In the genomic region with DNA sequence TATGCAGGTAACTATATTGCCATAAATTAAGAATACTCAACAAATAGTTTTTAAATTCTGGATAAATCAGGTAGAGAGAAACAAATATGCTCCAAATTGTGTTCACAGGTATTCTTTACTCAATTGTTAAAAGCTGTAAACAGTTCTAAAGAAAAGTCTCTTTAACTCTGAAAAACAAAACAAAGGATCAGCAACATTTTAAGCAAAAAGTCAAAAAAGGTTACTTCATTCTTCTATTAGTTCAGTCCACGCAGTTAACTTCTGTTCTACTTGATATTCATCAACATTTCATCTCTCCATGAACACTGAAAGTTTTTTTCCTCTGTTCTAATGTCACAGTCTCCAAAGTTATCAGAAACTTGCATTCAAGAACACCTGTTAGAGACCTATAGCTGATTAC, we compare ENCODE assay signal across 28 cellular contexts.
"Had no signal": no experiment of that assay in that cellular context is flagged by ENCODE, and none has a peak within 500 bp of the region (broad histone marks: within the 10 kb centered on the region; RNA-seq: fewer than 3 reads in every experiment).

No MANE protein-coding gene starts in this region.

- H3K4me1 ChIP-seq: neural progenitor cell, parathyroid adenoma, psoas muscle, right lobe of liver, tibial nerve, upper lobe of left lung, vagina had no signal

- H3K27me3 Mint-ChIP-seq: progenitor cell of endocrine pancreas had no signal

- H3K27me3 ChIP-seq: neural progenitor cell, ovary, right lobe of liver, sigmoid colon, stomach, thyroid gland, tibial nerve, upper lobe of left lung, vagina had no signal

- H3K79me2 ChIP-seq: parathyroid adenoma had no signal

- H2AFZ ChIP-seq: neural progenitor cell, parathyroid adenoma had no signal

- H3K4me3 Mint-ChIP-seq: natural killer cell; nephron; neural progenitor cell; stimulated activated effector memory CD8-positive, alpha-beta T cell treated with anti-CD3 and anti-CD28 coated beads, Interleukin-12 subunit alpha, Interleukin-12 subunit beta, amount 100 ng/mL, for 72 hours; stimulated activated naive B cell treated with anti-CD40 and anti-IgM and Interleukin-4, amounts not matched to agents 10 μg/mL and 1 μg/mL and 100 μg/mL, for 72 hours; stimulated activated naive CD8-positive, alpha-beta T cell treated with anti-CD3 and anti-CD28 coated beads, Interleukin-15, Interleukin-2, amounts not matched to agents 100 ng/mL and 50 ng/mL, for 24 hours had no signal

- H3K36me3 Mint-ChIP-seq: natural killer cell; stimulated activated effector memory CD8-positive, alpha-beta T cell treated with anti-CD3 and anti-CD28 coated beads, Interleukin-12 subunit alpha, Interleukin-12 subunit beta, amount 100 ng/mL, for 72 hours had no signal

- H3K4me2 ChIP-seq: neural progenitor cell had no signal

- DNase-seq: natural killer cell; occipital lobe; ovary; posterior cingulate gyrus; psoas muscle; right cardiac atrium; right lobe of liver; sigmoid colon; small intestine; stimulated activated CD4-positive, alpha-beta T cell treated with anti-CD3 and anti-CD28 coated beads, Interleukin-15, amount 100 ng/mL, for 24 hours; stimulated activated CD4-positive, alpha-beta T cell treated with anti-CD3 and anti-CD28 coated beads, Interleukin-2, amount 100 ng/mL, for 24 hours; stimulated activated CD4-positive, alpha-beta T cell treated with anti-CD3 and anti-CD28 coated beads, Interleukin-2, amount 100 ng/mL, for 48 hours; stimulated activated CD4-positive, alpha-beta T cell treated with anti-CD3 and anti-CD28 coated beads, Interleukin-4, amount 100 ng/mL, for 24 hours; stimulated activated naive B cell treated with anti-CD40 and anti-IgM and Interleukin-4, amounts not matched to agents 10 μg/mL and 1 μg/mL and 100 μg/mL, for 72 hours; stimulated activated naive CD4-positive, alpha-beta T cell treated with Interleukin-2 at 50 U/mL for 16 hours; stomach; thyroid gland; trophoblast cell; upper lobe of left lung had no signal

- H3K9ac ChIP-seq: neural progenitor cell, parathyroid adenoma had no signal

- H3K9me3 ChIP-seq: ovary, right lobe of liver, sigmoid colon, thoracic aorta, thyroid gland, vagina had no signal

- ATAC-seq: natural killer cell; psoas muscle; right cardiac atrium; right lobe of liver; stimulated activated effector memory CD8-positive, alpha-beta T cell treated with anti-CD3 and anti-CD28 coated beads, Interleukin-12 subunit alpha, Interleukin-12 subunit beta, amount 100 ng/mL, for 72 hours; stimulated activated naive B cell treated with anti-CD40 and anti-IgM and Interleukin-4, amounts not matched to agents 10 μg/mL and 1 μg/mL and 100 μg/mL, for 72 hours had no signal

- H3K4me1 Mint-ChIP-seq: natural killer cell; nephron; neural progenitor cell; stimulated activated effector memory CD8-positive, alpha-beta T cell treated with anti-CD3 and anti-CD28 coated beads, Interleukin-12 subunit alpha, Interleukin-12 subunit beta, amount 100 ng/mL, for 72 hours had no signal

- H3K27ac ChIP-seq: neural progenitor cell, ovary, parathyroid adenoma, psoas muscle, right lobe of liver, sigmoid colon, stomach, thoracic aorta, thyroid gland, tibial nerve, upper lobe of left lung, vagina had no signal

- H3K9me3 Mint-ChIP-seq: natural killer cell had no signal

- H3K4me3 ChIP-seq: neural progenitor cell, ovary, psoas muscle, right lobe of liver, sigmoid colon, stomach, thoracic aorta, thyroid gland, tibial nerve, upper lobe of left lung, vagina had no signal

- H3K27ac Mint-ChIP-seq: natural killer cell; nephron; neural progenitor cell; progenitor cell of endocrine pancreas; stimulated activated effector memory CD8-positive, alpha-beta T cell treated with anti-CD3 and anti-CD28 coated beads, Interleukin-12 subunit alpha, Interleukin-12 subunit beta, amount 100 ng/mL, for 72 hours; stimulated activated naive B cell treated with anti-CD40 and anti-IgM and Interleukin-4, amounts not matched to agents 10 μg/mL and 1 μg/mL and 100 μg/mL, for 72 hours; stimulated activated naive CD8-positive, alpha-beta T cell treated with anti-CD3 and anti-CD28 coated beads, Interleukin-15, Interleukin-2, amounts not matched to agents 100 ng/mL and 50 ng/mL, for 24 hours had no signal

- H3K36me3 ChIP-seq: ovary, right lobe of liver, sigmoid colon, stomach, thoracic aorta, thyroid gland, tibial nerve, upper lobe of left lung, vagina had no signal
